25 cellular contexts compared by ENCODE assay signal in the genomic region with DNA sequence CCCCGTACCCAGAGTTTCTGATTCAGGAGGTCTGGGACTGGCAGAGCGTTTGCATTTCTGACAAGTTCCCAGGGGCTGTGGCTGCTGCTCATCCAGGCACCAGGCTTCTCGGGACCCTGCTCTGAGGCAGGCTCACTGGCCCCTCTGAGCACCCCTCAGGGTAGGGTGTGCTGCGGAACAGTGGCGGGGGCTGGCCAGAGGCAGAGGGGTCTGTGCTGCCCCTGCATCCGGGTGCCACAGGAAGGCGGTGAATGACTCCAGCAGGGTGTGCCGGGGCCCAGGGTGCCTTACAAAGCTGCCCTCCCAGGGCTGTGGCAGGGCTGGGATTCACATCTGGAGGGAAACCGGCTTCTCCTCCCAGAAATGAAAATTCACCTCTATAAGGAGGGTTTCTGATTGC.
"Had no signal": no experiment of that assay in that cellular context is flagged by ENCODE, and none has a peak within 500 bp of the region (broad histone marks: within the 10 kb centered on the region; RNA-seq: fewer than 3 reads in every experiment).

No MANE protein-coding gene starts in this region.

- H3K27ac ChIP-seq: body of pancreas, breast epithelium, SJSA1 had no signal

- H3K27me3 ChIP-seq: adrenal gland, body of pancreas, breast epithelium, SJSA1 had no signal

- H3K36me3 ChIP-seq: breast epithelium, SJSA1 had no signal

- H3K4me1 ChIP-seq: adrenal gland, body of pancreas, breast epithelium, SJSA1 had no signal

- FAIRE-seq: astrocyte, TTC549 had no signal

- H3K9me3 ChIP-seq: adrenal gland, body of pancreas, SK-N-SH had no signal

- ATAC-seq: activated CD4-positive, alpha-beta T cell treated with anti-CD3 and anti-CD28 coated beads for 36 hours; activated naive CD4-positive, alpha-beta T cell treated with anti-CD3 and anti-CD28 coated beads, Interleukin-2, amount 50 U/mL, for 72 hours; activated T-cell treated with anti-CD3 and anti-CD28 coated beads, Interleukin-2, amount 50 U/mL, for 4 hours; body of pancreas; Panc1 had no signal

- H3K4me3 ChIP-seq: adrenal gland, body of pancreas, breast epithelium, SJSA1 had no signal

- H3K9ac ChIP-seq: SK-N-SH had no signal

- H3K4me2 ChIP-seq: SK-N-SH had no signal

- DNase-seq: activated CD4-positive, alpha-beta memory T cell treated with anti-CD3 and anti-CD28 coated beads for 36 hours; activated CD4-positive, alpha-beta T cell treated with anti-CD3 and anti-CD28 coated beads for 36 hours; activated CD4-positive, alpha-beta T cell treated with anti-CD3 and anti-CD28 coated beads, Interleukin-2, amount 50 U/mL, for 1 hour; activated CD8-positive, alpha-beta memory T cell treated with anti-CD3 and anti-CD28 coated beads, Interleukin-2, amount 50 U/mL, for 4 hours; activated gamma-delta T cell treated with Interleukin-2 at 50 U/mL for 16 hours; activated naive CD4-positive, alpha-beta T cell treated with anti-CD3 and anti-CD28 coated beads for 36 hours; activated T-cell treated with anti-CD3 and anti-CD28 coated beads for 4 hours; activated T-cell treated with anti-CD3 and anti-CD28 coated beads, Interleukin-2, amount 50 U/mL, for 4 hours; adrenal gland; body of pancreas; Karpas-422; NCI-H1048; NCI-H1105 treated with DMSO at 0.1 percent for 48 hours; NCI-H1436 treated with DMSO at 0.1 percent for 48 hours; NCI-H1694 treated with DMSO at 0.1 percent for 48 hours; NCI-H2029; NCI-H345; SHP77 treated with DMSO at 0.1 percent for 48 hours; SK-N-SH had no signal
